Comparison of ENCODE assay signal across 27 cellular contexts in genomic region chr7:134040988-134041387, GRCh38.
"Had no signal": no experiment of that assay in that cellular context is flagged by ENCODE, and none has a peak within 500 bp of the region (broad histone marks: within the 10 kb centered on the region; RNA-seq: fewer than 3 reads in every experiment).

No MANE protein-coding gene starts in this region.

- ATAC-seq: effector memory CD8-positive, alpha-beta T cell; esophagus mucosa; gastrocnemius medialis; heart right ventricle; left cardiac atrium; left lung; left ventricle myocardium superior; lower lobe of right lung; mucosa of descending colon had no signal

- H3K9me3 Mint-ChIP-seq: dendritic cell treated with granulocyte-macrophage colony-stimulating factor and Interleukin-4, amounts not matched to agents 40 ng/mL and 50 ng/mL, for 4 days; effector memory CD8-positive, alpha-beta T cell; endodermal cell; mesothelial cell of epicardium; naive B cell had no signal

- DNase-seq: cortex of kidney; effector CD8-positive, alpha-beta T cell; effector memory CD8-positive, alpha-beta T cell; endodermal cell; erythroblast; esophagus squamous epithelium; foreskin fibroblast; foreskin melanocyte; gastrocnemius medialis; glutamatergic neuron; head of caudate nucleus; heart right ventricle; hippocampal formation; left cardiac atrium; left lung; left ventricle myocardium superior; lower lobe of right lung; mesenchymal stem cell; mucosa of descending colon; naive B cell had no signal

- H3K4me1 ChIP-seq: esophagus squamous epithelium, gastrocnemius medialis, heart right ventricle, left lung, lower lobe of right lung had no signal

- H3K4me1 Mint-ChIP-seq: mesothelial cell of epicardium had no signal

- H3K27me3 ChIP-seq: esophagus squamous epithelium, gastrocnemius medialis, heart right ventricle, left lung had no signal

- H3K27ac Mint-ChIP-seq: dendritic cell treated with granulocyte-macrophage colony-stimulating factor and Interleukin-4, amounts not matched to agents 40 ng/mL and 50 ng/mL, for 4 days; effector memory CD8-positive, alpha-beta T cell; endodermal cell; mesothelial cell of epicardium; naive B cell had no signal

- H3K4me3 ChIP-seq: esophagus squamous epithelium, gastrocnemius medialis, heart right ventricle, left lung, lower lobe of right lung, mucosa of descending colon had no signal

- H3K27ac ChIP-seq: epithelial cell of prostate, esophagus squamous epithelium, gastrocnemius medialis, heart right ventricle, left lung, lower lobe of right lung had no signal

- H3K27me3 Mint-ChIP-seq: dendritic cell treated with granulocyte-macrophage colony-stimulating factor and Interleukin-4, amounts not matched to agents 40 ng/mL and 50 ng/mL, for 4 days; effector memory CD8-positive, alpha-beta T cell; naive B cell had no signal

- H3K4me3 Mint-ChIP-seq: dendritic cell treated with granulocyte-macrophage colony-stimulating factor and Interleukin-4, amounts not matched to agents 40 ng/mL and 50 ng/mL, for 4 days; effector memory CD8-positive, alpha-beta T cell; endodermal cell; mesothelial cell of epicardium; naive B cell had no signal

- FAIRE-seq: endometrium, islet of Langerhans, keratinocyte had no signal

- H3K9me3 ChIP-seq: esophagus squamous epithelium, gastrocnemius medialis, heart right ventricle, left lung, lower lobe of right lung, mucosa of descending colon had no signal

- H3K36me3 ChIP-seq: esophagus squamous epithelium, gastrocnemius medialis, left lung, lower lobe of right lung had no signal
